In genomic region chr17:72719582-72720493, GRCh38 we compare ENCODE assay signal across 9 cellular contexts.
DNase-seq lines count a peak whose midpoint lies in the region; ATAC-seq and TF ChIP-seq lines count a peak whose summit lies in the region.
"Had no signal": no experiment of that assay in that cellular context is flagged by ENCODE, and none has a peak within 500 bp of the region (broad histone marks: within the 10 kb centered on the region; RNA-seq: fewer than 3 reads in every experiment).

No MANE protein-coding gene starts in this region.

- peak overlapping the region; percentile 85; the same call in 1 of the 2 replicates for H2AFZ ChIP-seq in GM23338

- no peaks in the 10 kb centered on the region for H3K9me3 Mint-ChIP-seq in GM23338
- H3K9me3 Mint-ChIP-seq in central memory CD8-positive, alpha-beta T cell = no peaks in the 10 kb centered on the region

- peaks cover 11% of the 10 kb centered on the region for H3K27me3 Mint-ChIP-seq in GM23338 (ENCODE audit: insufficient read depth, low read depth, poor library complexity)
- H3K27me3 Mint-ChIP-seq in central memory CD8-positive, alpha-beta T cell = no peaks in the 10 kb centered on the region

- no peaks in the 10 kb centered on the region for H4K20me1 ChIP-seq in GM23338 (replicated peaks; ENCODE audit: insufficient read depth)

- peaks cover 24% of the 10 kb centered on the region for H3K4me1 ChIP-seq in GM23338 (ENCODE audit: insufficient read depth)

- DNase-seq in GM23338 (ENCODE audit: low spot score) (no peak), UCSD-AML1 (lab: John Stamatoyannopoulos, UW; ENCODE audit: unreplicated experiment) (peak; percentile 83), EL (no peak)
- peak; percentile 17 to 20 for DNase-seq in central memory CD8-positive, alpha-beta T cell (ENCODE audit: low spot score in 2 of 2)
- peak; percentile 15 for DNase-seq in stimulated activated CD8-positive, alpha-beta memory T cell treated with anti-CD3 and anti-CD28 coated beads, Interleukin-15, amount 100 ng/mL, for 1 hour (ENCODE audit: low read depth)
- DNase-seq: NK-92 treated with Interleukin-12 subunit alpha and Interleukin-12 subunit beta, amount 100 ng/mL, for 24 hours had no signal

- no peak; the same call in 2 of the 3 replicates for ATAC-seq in GM23338
- ATAC-seq in central memory CD8-positive, alpha-beta T cell (replicated peaks; ENCODE audit: extremely low read depth, poor library complexity, severe bottlenecking) = peak; percentile 76
- ATAC-seq in GM19351 (IDR thresholded peaks at IDR 0.05; ENCODE audit: unreplicated experiment) = no peak
- no peak for ATAC-seq in GM19328 (IDR thresholded peaks at IDR 0.05; ENCODE audit: unreplicated experiment)
- no peak for ATAC-seq in GM21381 (IDR thresholded peaks at IDR 0.05; ENCODE audit: unreplicated experiment)

- H3K4me2 ChIP-seq in GM23338 = no peak overlapping the region

- no peaks in the 10 kb centered on the region for H3K36me3 Mint-ChIP-seq in GM23338 (ENCODE audit: low read depth)
- H3K36me3 Mint-ChIP-seq in central memory CD8-positive, alpha-beta T cell (ENCODE audit: insufficient read depth) = peaks cover 6% of the 10 kb centered on the region

- H3K4me3 ChIP-seq in GM23338 = no peak overlapping the region

- no peaks in the 10 kb centered on the region for H3K79me2 ChIP-seq in GM23338 (replicated peaks; ENCODE audit: insufficient read depth)

- no peak overlapping the region for H3K4me3 Mint-ChIP-seq in GM23338
- H3K4me3 Mint-ChIP-seq in central memory CD8-positive, alpha-beta T cell = peak overlapping the region; percentile 74

- 0 out of 2 replicates have a peak, but pooled peaks cover 2% of the 10 kb centered on the region for H3K9me2 ChIP-seq in GM23338 (ENCODE audit: insufficient read depth)

- H3K4me1 Mint-ChIP-seq in GM23338 = peaks cover 37% of the 10 kb centered on the region
- peaks cover 17% of the 10 kb centered on the region for H3K4me1 Mint-ChIP-seq in central memory CD8-positive, alpha-beta T cell

- no peaks in the 10 kb centered on the region for H3F3A ChIP-seq in GM23338 (replicated peaks; ENCODE audit: low read depth)

- H3K27ac ChIP-seq in GM23338 (ENCODE audit: low read depth) = no peak overlapping the region

- H3K36me3 ChIP-seq in GM23338 (ENCODE audit: insufficient read depth) = no peaks in the 10 kb centered on the region

- no peaks in the 10 kb centered on the region for H3K27me3 ChIP-seq in GM23338 (ENCODE audit: insufficient read depth)

- no peak for TF ChIP-seq CTCF in GM23338 (conservative IDR thresholded peaks at IDR 0.05; ENCODE audit: low read depth in 2 of 2)

- no peak overlapping the region for H3K27ac Mint-ChIP-seq in GM23338
- H3K27ac Mint-ChIP-seq in central memory CD8-positive, alpha-beta T cell (ENCODE audit: low read depth) = peak overlapping the region; percentile 91

TF ChIP-seq in GM23338, 12 proteins besides CTCF, POLR2A, EP300 and RAD21 (continues in another document):
- TF ChIP-seq EZH2 (IDR thresholded peaks at IDR 0.05; ENCODE audit: low read depth, unreplicated experiment) (no peak), ZNF462 (CRISPR knock-in tag; IDR thresholded peaks at IDR 0.05) (no peak), ZNF114 (CRISPR knock-in tag; IDR thresholded peaks at IDR 0.05) (no peak), STAT1 (IDR thresholded peaks at IDR 0.05; ENCODE audit: unreplicated experiment) (no peak), CREB1 (CRISPR knock-in tag; IDR thresholded peaks at IDR 0.05; ENCODE audit: low read depth) (no peak), EZH2phosphoT487 (IDR thresholded peaks at IDR 0.05; ENCODE audit: unreplicated experiment) (no peak), POLR2AphosphoS5 (IDR thresholded peaks at IDR 0.05; ENCODE audit: low read depth) (no peak), NANOG (IDR thresholded peaks at IDR 0.05; ENCODE audit: borderline replicate concordance) (no peak)
- TF ChIP-seq, protein P1, sequence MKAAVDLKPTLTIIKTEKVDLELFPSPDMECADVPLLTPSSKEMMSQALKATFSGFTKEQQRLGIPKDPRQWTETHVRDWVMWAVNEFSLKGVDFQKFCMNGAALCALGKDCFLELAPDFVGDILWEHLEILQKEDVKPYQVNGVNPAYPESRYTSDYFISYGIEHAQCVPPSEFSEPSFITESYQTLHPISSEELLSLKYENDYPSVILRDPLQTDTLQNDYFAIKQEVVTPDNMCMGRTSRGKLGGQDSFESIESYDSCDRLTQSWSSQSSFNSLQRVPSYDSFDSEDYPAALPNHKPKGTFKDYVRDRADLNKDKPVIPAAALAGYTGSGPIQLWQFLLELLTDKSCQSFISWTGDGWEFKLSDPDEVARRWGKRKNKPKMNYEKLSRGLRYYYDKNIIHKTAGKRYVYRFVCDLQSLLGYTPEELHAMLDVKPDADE (IDR thresholded peaks at IDR 0.05) = no peak

Comparison
In these comparisons a context has a peak if more than half of its experiments do, and no peak if none do; other contexts are left out.
1. DNase-seq: peak in UCSD-AML1 (single experiment), central memory CD8-positive, alpha-beta T cell (2 of 2) and stimulated activated CD8-positive, alpha-beta memory T cell treated with anti-CD3 and anti-CD28 coated beads, Interleukin-15, amount 100 ng/mL, for 1 hour (single experiment); none in GM23338 (single experiment) and EL (single experiment).